ENCODE assay signal across 9 cellular contexts in genomic region chr1:178031856-178032320, GRCh38.
DNase-seq lines count a peak whose midpoint lies in the region; FAIRE-seq and TF ChIP-seq lines count a peak whose summit lies in the region.
"Had no signal": no experiment of that assay in that cellular context is flagged by ENCODE, and none has a peak within 500 bp of the region (broad histone marks: within the 10 kb centered on the region; RNA-seq: fewer than 3 reads in every experiment).

No MANE protein-coding gene starts in this region.

- peaks cover 3% of the 10 kb centered on the region for H3K9me3 Mint-ChIP-seq in activated naive CD4-positive, alpha-beta T cell treated with anti-CD3 and anti-CD28 coated beads for 36 hours

- no peaks in the 10 kb centered on the region for H3K9me3 ChIP-seq in liver (ENCODE audit: control insufficient read depth in 4 of 4, low read length in 3 of 4)

- no peaks in the 10 kb centered on the region for H3K36me3 Mint-ChIP-seq in activated naive CD4-positive, alpha-beta T cell treated with anti-CD3 and anti-CD28 coated beads for 36 hours (ENCODE audit: low read depth)
- H3K36me3 Mint-ChIP-seq: natural killer cell treated with Interleukin-12 subunit alpha and Interleukin-12 subunit beta and Interleukin-15 and Interleukin-18, amount 100 ng/mL, for 72 hours had no signal

- TF ChIP-seq POLR2A in H54 (IDR thresholded peaks at IDR 0.05; ENCODE audit: low read depth, low read length), result no peak

- no peak overlapping the region for H3K27ac ChIP-seq in KMS-11
- no peak overlapping the region for H3K27ac ChIP-seq in liver (ENCODE audit: low read depth in 1 of 2, low read length in 2 of 2)
- no peak overlapping the region for H3K27ac ChIP-seq in substantia nigra (ENCODE audit: low read depth, low read length, poor library complexity, severe bottlenecking)

- H3K27me3 ChIP-seq in KMS-11 (ENCODE audit: insufficient read depth, low read depth), result no peaks in the 10 kb centered on the region
- no peaks in the 10 kb centered on the region for H3K27me3 ChIP-seq in liver (ENCODE audit: control insufficient read depth in 4 of 4, insufficient read depth in 4 of 4, low read length in 3 of 4)

- H3K79me2 ChIP-seq in KMS-11 (ENCODE audit: insufficient read depth, low read depth), result no peaks in the 10 kb centered on the region

- no peaks in the 10 kb centered on the region for H4K20me1 ChIP-seq in KMS-11 (ENCODE audit: insufficient read depth)

- no peak overlapping the region for H3K4me3 Mint-ChIP-seq in activated naive CD4-positive, alpha-beta T cell treated with anti-CD3 and anti-CD28 coated beads for 36 hours
- H3K4me3 Mint-ChIP-seq: natural killer cell treated with Interleukin-12 subunit alpha and Interleukin-12 subunit beta and Interleukin-15 and Interleukin-18, amount 100 ng/mL, for 72 hours had no signal

- peak; percentile 96 to 98 for TF ChIP-seq RAD21 in liver (IDR thresholded peaks at IDR 0.05)

- no peak overlapping the region for H2AFZ ChIP-seq in KMS-11 (ENCODE audit: low read depth)

- peak; percentile 37 for DNase-seq in activated naive CD4-positive, alpha-beta T cell treated with anti-CD3 and anti-CD28 coated beads for 36 hours
- DNase-seq in activated naive CD4-positive, alpha-beta T cell treated with Interleukin-2 at 50 U/mL for 16 hours, result no peak
- peak; percentile 76 for DNase-seq in H54 (ENCODE audit: insufficient read length, low spot score)
- DNase-seq in RCC 7860 (ENCODE audit: low spot score), result peak; percentile 71
- peak; percentile 93 for DNase-seq in dedifferentiated amniotic fluid mesenchymal stem cell (ENCODE audit: extremely low spot score)
- DNase-seq in substantia nigra (lab: John Stamatoyannopoulos, UW), result peak in 47 of 49 donors; percentile 12 to 90 (median 74)

- H3K4me3 ChIP-seq in KMS-11 (IDR thresholded peaks at IDR 0.05; ENCODE audit: insufficient read depth, low read depth, low read length) (no peak overlapping the region), liver (ENCODE audit: low read depth in 1 of 3, low read length in 3 of 3) (no peak overlapping the region)

- H3K4me1 Mint-ChIP-seq in activated naive CD4-positive, alpha-beta T cell treated with anti-CD3 and anti-CD28 coated beads for 36 hours (ENCODE audit: low read depth), result no peaks in the 10 kb centered on the region

- no peak overlapping the region for H3K9ac ChIP-seq in KMS-11
- H3K9ac ChIP-seq in liver (ENCODE audit: low read depth in 1 of 2, low read length in 2 of 2), result no peak overlapping the region

- CTCF ChIA-PET in activated naive CD4-positive, alpha-beta T cell treated with anti-CD3 and anti-CD28 coated beads for 36 hours (lab: Charles Lee), result interaction anchor here (0.6 to 0.9 kb wide), 8 partner anchors 19 to 701 kb away, joined by 3 to 4 read pairs (median 3); no protein-coding TSS in a partner anchor

- H3K4me1 ChIP-seq in KMS-11 (ENCODE audit: low read depth, poor library complexity, severe bottlenecking), result no peaks in the 10 kb centered on the region
- peaks cover 21 to 63% (median 49%) of the 10 kb centered on the region in 4 donors for H3K4me1 ChIP-seq in liver (ENCODE audit: control insufficient read depth in 4 of 4, insufficient read depth in 4 of 4, low read length in 3 of 4)

- H3K27ac Mint-ChIP-seq in activated naive CD4-positive, alpha-beta T cell treated with anti-CD3 and anti-CD28 coated beads for 36 hours, result no peak overlapping the region
- H3K27ac Mint-ChIP-seq: natural killer cell treated with Interleukin-12 subunit alpha and Interleukin-12 subunit beta and Interleukin-15 and Interleukin-18, amount 100 ng/mL, for 72 hours had no signal

- H3K27me3 Mint-ChIP-seq in activated naive CD4-positive, alpha-beta T cell treated with anti-CD3 and anti-CD28 coated beads for 36 hours (ENCODE audit: low read depth), result peaks cover 6% of the 10 kb centered on the region
- H3K27me3 Mint-ChIP-seq: natural killer cell treated with Interleukin-12 subunit alpha and Interleukin-12 subunit beta and Interleukin-15 and Interleukin-18, amount 100 ng/mL, for 72 hours had no signal

- no peak overlapping the region for H3K4me2 ChIP-seq in KMS-11

- intact Hi-C loops in activated naive CD4-positive, alpha-beta T cell treated with anti-CD3 and anti-CD28 coated beads for 36 hours (cut with micrococcal nuclease), result no loop called here

- TF ChIP-seq CTCF in KMS-11 (conservative IDR thresholded peaks at IDR 0.05; ENCODE audit: low read depth, low read length) (peak; percentile 95), liver (IDR thresholded peaks at IDR 0.05; ENCODE audit: low read depth, low read length, missing input control) (peak; percentile 89)

- H3K36me3 ChIP-seq in KMS-11 (ENCODE audit: insufficient read depth), result no peaks in the 10 kb centered on the region
- H3K36me3 ChIP-seq in liver (ENCODE audit: control insufficient read depth in 4 of 4, insufficient read depth in 3 of 4, low read depth in 1 of 4, low read length in 3 of 4), result peaks cover 0 to 3% (median under 1%) of the 10 kb centered on the region in 4 donors

- FAIRE-seq in H54 (lab: Jason Lieb, UNC) (peak; percentile 65), RCC 7860 (lab: Jason Lieb, UNC) (peak; percentile 61)

TF ChIP-seq in liver, 16 proteins besides CTCF, POLR2A, EP300 and RAD21:
- peak; percentile 20 to 34 for TF ChIP-seq HNF4A (conservative IDR thresholded peaks at IDR 0.05)
- TF ChIP-seq HNF4G (IDR thresholded peaks at IDR 0.05), result no peak
- TF ChIP-seq JUND (IDR thresholded peaks at IDR 0.05), result no peak
- TF ChIP-seq ZBTB33 (IDR thresholded peaks at IDR 0.05), result no peak
- TF ChIP-seq SP1 (IDR thresholded peaks at IDR 0.05), result peak; percentile 42
- TF ChIP-seq RXRA (IDR thresholded peaks at IDR 0.05), result peak; percentile 34 to 39
- TF ChIP-seq YY1 (IDR thresholded peaks at IDR 0.05), result peak; percentile 67
